21 cellular contexts compared by ENCODE assay signal in the genomic region with DNA sequence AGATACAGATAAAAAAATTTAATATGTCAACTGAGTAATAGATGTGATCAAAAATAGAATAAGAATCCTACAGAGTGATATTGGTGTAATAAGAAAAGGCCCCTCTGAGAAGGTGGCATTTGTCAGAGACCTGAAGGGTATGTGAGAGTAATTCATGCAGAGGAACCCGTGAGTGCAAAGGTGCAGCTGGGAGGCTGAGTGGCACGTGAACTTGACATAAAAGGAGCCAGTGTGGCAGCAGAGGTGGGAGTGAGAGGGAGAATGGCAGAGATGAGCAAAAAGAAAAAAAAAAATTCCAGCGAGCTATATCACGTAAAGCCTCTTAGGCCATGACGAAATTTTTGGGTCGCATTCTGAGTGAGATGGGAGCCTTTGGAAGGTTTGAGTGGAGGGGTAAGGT.
"Had no signal": no experiment of that assay in that cellular context is flagged by ENCODE, and none has a peak within 500 bp of the region (broad histone marks: within the 10 kb centered on the region; RNA-seq: fewer than 3 reads in every experiment).

No MANE protein-coding gene starts in this region.

- H3K4me1 ChIP-seq: SJSA1 had no signal

- H3K27me3 ChIP-seq: SJSA1 had no signal

- H3K27me3 Mint-ChIP-seq: IgD-negative memory B cell had no signal

- H3K4me3 Mint-ChIP-seq: IgD-negative memory B cell had no signal

- DNase-seq: Kasumi-1, MV-4-11, NCI-H1048, NCI-H1105, NCI-H1417, NCI-H1436 treated with DMSO at 0.1 percent for 48 hours, NCI-H1694, NCI-H187 treated with DMSO at 0.1 percent for 48 hours, NCI-H2029 treated with DMSO at 0.1 percent for 48 hours, NCI-H2227 treated with DMSO at 0.1 percent for 48 hours, NCI-H69, NCI-H774, Right ventricle myocardium superior, RPMI8226, SIG-M5 had no signal

- H3K36me3 ChIP-seq: SJSA1 had no signal

- H3K36me3 Mint-ChIP-seq: IgD-negative memory B cell had no signal

- H3K27ac ChIP-seq: HL-60, KMS-11, SJSA1, SK-N-MC had no signal

- H3K27ac Mint-ChIP-seq: IgD-negative memory B cell had no signal

- H3K9me3 ChIP-seq: SJSA1 had no signal

- H3K4me1 Mint-ChIP-seq: IgD-negative memory B cell had no signal

- ATAC-seq: K562 had no signal

- H3K4me3 ChIP-seq: K562, SJSA1, SK-N-MC had no signal
